ENCODE assay signal across 13 cellular contexts in genomic region chr19:45276284-45276687, GRCh38. TPM values are rescaled to one million over a fixed set of nuclear protein-coding genes. Genes with fewer than 3 reads are reported as not detected.
DNase-seq lines count a peak whose midpoint lies in the region; ATAC-seq and TF ChIP-seq lines count a peak whose summit lies in the region.
"Had no signal": no experiment of that assay in that cellular context is flagged by ENCODE, and none has a peak within 500 bp of the region (broad histone marks: within the 10 kb centered on the region; RNA-seq: fewer than 3 reads in every experiment).

No MANE protein-coding gene starts in this region.

- 72 to 79% methylated on average over 7 of the region's 7 CpGs for WGBS in aorta, 2 donors

- H3K4me1 ChIP-seq in aorta (ENCODE audit: control insufficient read depth in 1 of 2, insufficient read depth in 2 of 2, low read length in 2 of 2) = no peaks in the 10 kb centered on the region
- H3K4me1 ChIP-seq: esophagus squamous epithelium had no signal

- TF ChIP-seq CTCF in progenitor cell of endocrine pancreas (IDR thresholded peaks at IDR 0.05; ENCODE audit: unreplicated experiment) = no peak

- ATAC-seq in SK-N-SH treated with all-trans-retinoic acid at 6 μM for 48 hours = peak; percentile 23; the same call in 1 of the 3 replicates
- no peak for ATAC-seq in HG03521 (IDR thresholded peaks at IDR 0.05; ENCODE audit: unreplicated experiment)
- no peak for ATAC-seq in aorta (ENCODE audit: low FRiP score)

- H3K27ac ChIP-seq in aorta (ENCODE audit: low read depth in 1 of 2, low read length in 2 of 2) = no peak overlapping the region
- H3K27ac ChIP-seq: coronary artery, esophagus squamous epithelium, upper lobe of left lung had no signal

- no peaks in the 10 kb centered on the region for H3K4me1 Mint-ChIP-seq in progenitor cell of endocrine pancreas (ENCODE audit: low read depth)
- H3K4me1 Mint-ChIP-seq: activated naive CD8-positive, alpha-beta T cell treated with anti-CD3 and anti-CD28 coated beads, Interleukin-2, amount 10 ng/mL, durations not matched to agents 7 days and 5 days had no signal

- peaks cover 0 to 7% of the 10 kb centered on the region in 2 donors for H3K36me3 ChIP-seq in aorta (ENCODE audit: control insufficient read depth in 1 of 2, insufficient read depth in 2 of 2, low read length in 1 of 2)

- no peak overlapping the region for H3K4me3 ChIP-seq in aorta (ENCODE audit: low read length in 2 of 2)
- H3K4me3 ChIP-seq: coronary artery, esophagus squamous epithelium, upper lobe of left lung had no signal

- H3K36me3 Mint-ChIP-seq in progenitor cell of endocrine pancreas (ENCODE audit: insufficient read depth) = peaks cover 26% of the 10 kb centered on the region

- H3K27me3 Mint-ChIP-seq in progenitor cell of endocrine pancreas = no peaks in the 10 kb centered on the region
- H3K27me3 Mint-ChIP-seq: activated naive CD8-positive, alpha-beta T cell treated with anti-CD3 and anti-CD28 coated beads, Interleukin-2, amount 10 ng/mL, durations not matched to agents 7 days and 5 days had no signal

- intact Hi-C loops in aorta (cut with DNase I) = no loop called here

- no peak overlapping the region for H3K4me3 Mint-ChIP-seq in progenitor cell of endocrine pancreas (ENCODE audit: low read depth)
- H3K4me3 Mint-ChIP-seq: activated naive CD8-positive, alpha-beta T cell treated with anti-CD3 and anti-CD28 coated beads, Interleukin-2, amount 10 ng/mL, durations not matched to agents 7 days and 5 days had no signal

- H3K27me3 ChIP-seq in aorta (ENCODE audit: control insufficient read depth in 1 of 2, insufficient read depth in 2 of 2, low read length in 1 of 2) = no peaks in the 10 kb centered on the region
- H3K27me3 ChIP-seq: esophagus squamous epithelium, upper lobe of left lung had no signal

- no peaks in the 10 kb centered on the region for H3K9me3 ChIP-seq in aorta (ENCODE audit: control insufficient read depth, low read length)
- H3K9me3 ChIP-seq: esophagus squamous epithelium, upper lobe of left lung had no signal

- peak overlapping the region; percentile 62 for H3K27ac Mint-ChIP-seq in progenitor cell of endocrine pancreas
- H3K27ac Mint-ChIP-seq: activated naive CD8-positive, alpha-beta T cell treated with anti-CD3 and anti-CD28 coated beads, Interleukin-2, amount 10 ng/mL, durations not matched to agents 7 days and 5 days had no signal

- DNase-seq in NCI-H146 (lab: John Stamatoyannopoulos, UW) (peak; percentile 33), NCI-H146 treated with DMSO at 0.1 percent for 48 hours (lab: John Stamatoyannopoulos, UW; ENCODE audit: unreplicated experiment) (no peak), NCI-H187 treated with DMSO at 0.1 percent for 48 hours (lab: John Stamatoyannopoulos, UW) (peak; percentile 88), progenitor cell of endocrine pancreas (ENCODE audit: low spot score, unreplicated experiment) (no peak), aorta (no peak), NCI-H2196 treated with DMSO at 0.1 percent for 48 hours (lab: John Stamatoyannopoulos, UW; ENCODE audit: unreplicated experiment) (no peak)
- DNase-seq: activated naive CD8-positive, alpha-beta T cell treated with anti-CD3 and anti-CD28 coated beads, Interleukin-2, amount 10 ng/mL, durations not matched to agents 7 days and 5 days; EL; esophagus squamous epithelium; upper lobe of left lung had no signal

- H3K9me3 Mint-ChIP-seq in progenitor cell of endocrine pancreas (ENCODE audit: low read depth) = no peaks in the 10 kb centered on the region
- H3K9me3 Mint-ChIP-seq: activated naive CD8-positive, alpha-beta T cell treated with anti-CD3 and anti-CD28 coated beads, Interleukin-2, amount 10 ng/mL, durations not matched to agents 7 days and 5 days had no signal

TF ChIP-seq in SK-N-SH treated with all-trans-retinoic acid at 6 μM for 48 hours, 23 proteins besides CTCF, POLR2A, EP300 and RAD21:
- TF ChIP-seq SNAI2 (CRISPR knock-in tag; IDR thresholded peaks at IDR 0.05) (no peak), OSR1 (CRISPR knock-in tag; IDR thresholded peaks at IDR 0.05) (no peak), ZNF70 (CRISPR knock-in tag; IDR thresholded peaks at IDR 0.05) (no peak)

RNA-seq across cellular contexts. Expression of gene MARK4, which starts 25.2 kb away (rescaled TPM):
- total RNA-seq in progenitor cell of endocrine pancreas = 57.5 and 60.4 TPM in 2 replicates
- 10 to 100 TPM; 40.3 to 40.4 TPM for total RNA-seq in aorta
- 10 to 100 TPM in 1 of 2 donors, 1 to 10 TPM in 1; 6.0 to 15.7 TPM for polyA plus RNA-seq in aorta

RNA-seq across cellular contexts. Expression of gene EXOC3L2, which starts 31.1 kb away (rescaled TPM):
- total RNA-seq in progenitor cell of endocrine pancreas (not detected in 2 replicates), aorta (10 to 100 TPM; 10.8 to 13.9 TPM)
- polyA plus RNA-seq in aorta = under 1 TPM; 0.50 to 0.67 TPM
- total RNA-seq: activated naive CD8-positive, alpha-beta T cell treated with anti-CD3 and anti-CD28 coated beads, Interleukin-2, amount 10 ng/mL, durations not matched to agents 7 days and 5 days had no signal

RNA-seq across cellular contexts. Expression of gene CKM, which starts 46.4 kb away (rescaled TPM):
- total RNA-seq in progenitor cell of endocrine pancreas = not detected in 2 replicates
- total RNA-seq in aorta = not detected
- 1 to 10 TPM; 1.2 to 6.4 TPM for polyA plus RNA-seq in aorta
- total RNA-seq: activated naive CD8-positive, alpha-beta T cell treated with anti-CD3 and anti-CD28 coated beads, Interleukin-2, amount 10 ng/mL, durations not matched to agents 7 days and 5 days; esophagus squamous epithelium; upper lobe of left lung had no signal

Comparison
In these comparisons a context has a peak if more than half of its experiments do, and no peak if none do; other contexts are left out.
1. DNase-seq: peak in NCI-H146 (single experiment) and NCI-H187 treated with DMSO at 0.1 percent for 48 hours (single experiment); none in NCI-H146 treated with DMSO at 0.1 percent for 48 hours (single experiment), progenitor cell of endocrine pancreas (single experiment), aorta (0 of 2) and NCI-H2196 treated with DMSO at 0.1 percent for 48 hours (single experiment).
2. RNA of gene EXOC3L2, which starts 31.1 kb away (total RNA-seq): 10.8 to 13.9 TPM in aorta; not detected in progenitor cell of endocrine pancreas; every median in the first group is over 10 times any median in the second.